Comparison of ENCODE assay signal across 9 cellular contexts in genomic region chr5:135203593-135204036, GRCh38.
DNase-seq lines count a peak whose midpoint lies in the region; ATAC-seq, FAIRE-seq and TF ChIP-seq lines count a peak whose summit lies in the region.
"Had no signal": no experiment of that assay in that cellular context is flagged by ENCODE, and none has a peak within 500 bp of the region (broad histone marks: within the 10 kb centered on the region; RNA-seq: fewer than 3 reads in every experiment).

No MANE protein-coding gene starts in this region.

- POLR2A ChIA-PET in RWPE1 (lab: Yijun Ruan, JAX; ENCODE audit: low non-redundant PET): no interaction called here

- H3K36me3 Mint-ChIP-seq in stimulated activated effector memory CD8-positive, alpha-beta T cell treated with anti-CD3 and anti-CD28 coated beads, Interleukin-12 subunit alpha, Interleukin-12 subunit beta, amount 100 ng/mL, for 72 hours: no peaks in the 10 kb centered on the region
- H3K36me3 Mint-ChIP-seq in activated naive CD8-positive, alpha-beta T cell treated with anti-CD3 and anti-CD28 coated beads for 36 hours: peaks cover 2% of the 10 kb centered on the region

- H3K27ac Mint-ChIP-seq in stimulated activated effector memory CD8-positive, alpha-beta T cell treated with anti-CD3 and anti-CD28 coated beads, Interleukin-12 subunit alpha, Interleukin-12 subunit beta, amount 100 ng/mL, for 72 hours: no peak overlapping the region
- no peak overlapping the region for H3K27ac Mint-ChIP-seq in activated naive CD8-positive, alpha-beta T cell treated with anti-CD3 and anti-CD28 coated beads for 36 hours
- H3K27ac Mint-ChIP-seq: activated CD8-positive, alpha-beta memory T cell treated with anti-CD3 and anti-CD28 coated beads, Interleukin-2, amount 10 ng/mL, durations not matched to agents 7 days and 5 days had no signal

- peaks cover 14% of the 10 kb centered on the region for H3K9me3 Mint-ChIP-seq in stimulated activated effector memory CD8-positive, alpha-beta T cell treated with anti-CD3 and anti-CD28 coated beads, Interleukin-12 subunit alpha, Interleukin-12 subunit beta, amount 100 ng/mL, for 72 hours
- H3K9me3 Mint-ChIP-seq in activated naive CD8-positive, alpha-beta T cell treated with anti-CD3 and anti-CD28 coated beads for 36 hours: peaks cover 14% of the 10 kb centered on the region

- FAIRE-seq in GM19239 (lab: Jason Lieb, UNC): peak; percentile 80

- ATAC-seq in stimulated activated effector memory CD8-positive, alpha-beta T cell treated with anti-CD3 and anti-CD28 coated beads, Interleukin-12 subunit alpha, Interleukin-12 subunit beta, amount 100 ng/mL, for 72 hours: no peak
- no peak for ATAC-seq in GM19455 (IDR thresholded peaks at IDR 0.05; ENCODE audit: unreplicated experiment)
- ATAC-seq: activated CD8-positive, alpha-beta memory T cell treated with anti-CD3 and anti-CD28 coated beads, Interleukin-2, amount 10 ng/mL, durations not matched to agents 7 days and 5 days had no signal

- H3K27me3 ChIP-seq in BE2C: no peaks in the 10 kb centered on the region

- H3K36me3 ChIP-seq in BE2C: no peaks in the 10 kb centered on the region

- H3K4me3 ChIP-seq in BE2C (ENCODE audit: low read depth, low read length): no peak overlapping the region
- H3K4me3 ChIP-seq in fibroblast of villous mesenchyme (ENCODE audit: low read depth, low read length): no peak overlapping the region

- H3K27ac ChIP-seq in RWPE1: no peak overlapping the region

- peaks cover 32% of the 10 kb centered on the region for H3K27me3 Mint-ChIP-seq in activated naive CD8-positive, alpha-beta T cell treated with anti-CD3 and anti-CD28 coated beads for 36 hours

- H3K9me3 ChIP-seq in BE2C: peaks cover 8% of the 10 kb centered on the region; the same call in 1 of the 2 replicates

- H3K4me1 Mint-ChIP-seq in stimulated activated effector memory CD8-positive, alpha-beta T cell treated with anti-CD3 and anti-CD28 coated beads, Interleukin-12 subunit alpha, Interleukin-12 subunit beta, amount 100 ng/mL, for 72 hours: no peaks in the 10 kb centered on the region
- H3K4me1 Mint-ChIP-seq in activated naive CD8-positive, alpha-beta T cell treated with anti-CD3 and anti-CD28 coated beads for 36 hours: no peaks in the 10 kb centered on the region
- H3K4me1 Mint-ChIP-seq: activated CD8-positive, alpha-beta memory T cell treated with anti-CD3 and anti-CD28 coated beads, Interleukin-2, amount 10 ng/mL, durations not matched to agents 7 days and 5 days had no signal

- TF ChIP-seq CTCF in BE2C (IDR thresholded peaks at IDR 0.05; ENCODE audit: low read depth, low read length) (peak; percentile 76), RWPE1 (conservative IDR thresholded peaks at IDR 0.05; ENCODE audit: low read depth) (peak; percentile 30; the same call in 1 of the 2 replicates), fibroblast of villous mesenchyme (IDR thresholded peaks at IDR 0.05; ENCODE audit: insufficient read depth, low read depth, low read length) (peak; percentile 40)

- CTCF ChIA-PET in RWPE1 (lab: Yijun Ruan, JAX): interaction anchor here (0.7 kb wide), 1 partner anchor 12 kb away, joined by 3 read pairs; no protein-coding TSS in a partner anchor

- DNase-seq in BE2C (no peak), GM19239 (ENCODE audit: insufficient read length, low spot score) (no peak), RWPE1 (ENCODE audit: low spot score) (no peak), fibroblast of villous mesenchyme (ENCODE audit: low read depth) (no peak), HK-2 (ENCODE audit: unreplicated experiment) (no peak)
- no peak for DNase-seq in stimulated activated effector memory CD8-positive, alpha-beta T cell treated with anti-CD3 and anti-CD28 coated beads, Interleukin-12 subunit alpha, Interleukin-12 subunit beta, amount 100 ng/mL, for 72 hours (ENCODE audit: low spot score in 2 of 2)
- no peak for DNase-seq in activated naive CD8-positive, alpha-beta T cell treated with anti-CD3 and anti-CD28 coated beads for 36 hours
- DNase-seq: activated CD8-positive, alpha-beta memory T cell treated with anti-CD3 and anti-CD28 coated beads, Interleukin-2, amount 10 ng/mL, durations not matched to agents 7 days and 5 days had no signal

- no peak overlapping the region for H3K4me3 Mint-ChIP-seq in stimulated activated effector memory CD8-positive, alpha-beta T cell treated with anti-CD3 and anti-CD28 coated beads, Interleukin-12 subunit alpha, Interleukin-12 subunit beta, amount 100 ng/mL, for 72 hours
- no peak overlapping the region for H3K4me3 Mint-ChIP-seq in activated naive CD8-positive, alpha-beta T cell treated with anti-CD3 and anti-CD28 coated beads for 36 hours
- H3K4me3 Mint-ChIP-seq: activated CD8-positive, alpha-beta memory T cell treated with anti-CD3 and anti-CD28 coated beads, Interleukin-2, amount 10 ng/mL, durations not matched to agents 7 days and 5 days had no signal

- H3K4me1 ChIP-seq in BE2C: peaks cover 1% of the 10 kb centered on the region
